In the genomic region with DNA sequence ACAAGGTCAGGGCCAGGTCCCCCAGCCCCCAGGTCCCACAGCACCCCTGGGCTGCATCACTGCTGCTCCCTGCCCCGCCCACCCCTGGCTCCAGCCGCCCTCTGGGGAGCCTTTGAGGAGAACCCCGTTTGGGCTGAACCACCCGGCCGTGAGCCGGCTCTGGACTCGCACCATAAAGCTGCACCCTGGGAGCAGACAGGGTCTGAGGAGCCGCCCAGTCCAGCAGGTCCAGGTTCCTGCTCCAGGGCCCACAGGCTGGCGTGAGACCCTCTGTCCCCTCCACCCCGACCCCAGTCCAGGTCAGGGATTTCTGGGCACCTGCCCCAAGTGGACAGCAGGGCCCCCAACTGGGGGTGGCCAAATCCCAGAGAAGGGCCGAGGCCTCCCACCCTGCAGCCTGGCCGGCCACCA, we compare ENCODE assay signal across 23 cellular contexts. TPM values are rescaled to one million over a fixed set of nuclear protein-coding genes. Genes with fewer than 3 reads are reported as not detected.
"Had no signal": no experiment of that assay in that cellular context is flagged by ENCODE, and none has a peak within 500 bp of the region (broad histone marks: within the 10 kb centered on the region; RNA-seq: fewer than 3 reads in every experiment).

No MANE protein-coding gene starts in this region.

- H3K4me3 ChIP-seq: ascending aorta, body of pancreas, cardiac muscle cell had no signal

- H3K27me3 ChIP-seq: cardiac muscle cell had no signal

- H3K27ac ChIP-seq: ascending aorta, body of pancreas, cardiac muscle cell had no signal

- FAIRE-seq: RCC 7860, TTC549 had no signal

- ATAC-seq: activated naive CD4-positive, alpha-beta T cell treated with anti-CD3 and anti-CD28 coated beads, Interleukin-2, amount 50 U/mL, for 72 hours; activated naive CD8-positive, alpha-beta T cell treated with anti-CD3 and anti-CD28 coated beads, Interleukin-2, amount 50 U/mL, for 24 hours; activated T-cell treated with anti-CD3 and anti-CD28 coated beads, Interleukin-2, amount 50 U/mL, for 4 hours; body of pancreas; T-helper 17 cell had no signal

- H3K4me1 ChIP-seq: ascending aorta had no signal

- H3K4me3 Mint-ChIP-seq: activated CD4-positive, alpha-beta memory T cell treated with anti-CD3 and anti-CD28 coated beads for 36 hours; activated CD4-positive, alpha-beta T cell treated with anti-CD3 and anti-CD28 coated beads, Interleukin-2, amount 10 ng/mL, durations not matched to agents 7 days and 5 days; activated naive CD8-positive, alpha-beta T cell treated with anti-CD3 and anti-CD28 coated beads, Interleukin-2, amount 50 U/mL, for 24 hours; activated T-cell treated with anti-CD3 and anti-CD28 coated beads, Interleukin-2, amount 50 U/mL, for 4 hours; T-helper 17 cell had no signal

- H3K36me3 ChIP-seq: ascending aorta, cardiac muscle cell had no signal

- H3K4me1 Mint-ChIP-seq: activated CD4-positive, alpha-beta T cell treated with anti-CD3 and anti-CD28 coated beads, Interleukin-2, amount 10 ng/mL, durations not matched to agents 7 days and 5 days; activated naive CD8-positive, alpha-beta T cell treated with anti-CD3 and anti-CD28 coated beads, Interleukin-2, amount 50 U/mL, for 24 hours; T-helper 17 cell had no signal

- H3K9me3 ChIP-seq: ascending aorta, body of pancreas had no signal

- H3K27ac Mint-ChIP-seq: activated CD4-positive, alpha-beta memory T cell treated with anti-CD3 and anti-CD28 coated beads for 36 hours; activated CD4-positive, alpha-beta T cell treated with anti-CD3 and anti-CD28 coated beads, Interleukin-2, amount 10 ng/mL, durations not matched to agents 7 days and 5 days; activated naive CD4-positive, alpha-beta T cell treated with anti-CD3 and anti-CD28 coated beads, Interleukin-2, amount 50 U/mL, for 72 hours; activated naive CD8-positive, alpha-beta T cell treated with anti-CD3 and anti-CD28 coated beads, Interleukin-2, amount 50 U/mL, for 24 hours; T-helper 17 cell had no signal

- H3K36me3 Mint-ChIP-seq: activated CD4-positive, alpha-beta memory T cell treated with anti-CD3 and anti-CD28 coated beads for 36 hours; activated naive CD4-positive, alpha-beta T cell treated with anti-CD3 and anti-CD28 coated beads, Interleukin-2, amount 50 U/mL, for 72 hours had no signal

- DNase-seq: activated CD4-positive, alpha-beta memory T cell treated with anti-CD3 and anti-CD28 coated beads for 36 hours; activated CD4-positive, alpha-beta T cell treated with anti-CD3 and anti-CD28 coated beads, Interleukin-2, amount 10 ng/mL, durations not matched to agents 7 days and 5 days; activated CD4-positive, CD25-positive, alpha-beta regulatory T cell; activated CD8-positive, alpha-beta memory T cell treated with anti-CD3 and anti-CD28 coated beads for 24 hours; activated effector memory CD4-positive, alpha-beta T cell treated with anti-CD3 and anti-CD28 coated beads, Interleukin-2, amount 50 U/mL, for 16 hours; activated naive CD4-positive, alpha-beta T cell treated with Interleukin-2 at 50 U/mL for 16 hours; activated naive CD8-positive, alpha-beta T cell treated with anti-CD3 and anti-CD28 coated beads, Interleukin-2, amount 50 U/mL, for 24 hours; activated T-cell treated with anti-CD3 and anti-CD28 coated beads, Interleukin-2, amount 50 U/mL, for 4 hours; amniotic stem cell; body of pancreas; cerebellar nuclear complex; KG1; NCI-H2029 treated with DMSO at 0.1 percent for 48 hours; SIG-M5; T-helper 17 cell; T1000 had no signal

- H3K27me3 Mint-ChIP-seq: activated CD4-positive, alpha-beta T cell treated with anti-CD3 and anti-CD28 coated beads, Interleukin-2, amount 10 ng/mL, durations not matched to agents 7 days and 5 days; activated naive CD8-positive, alpha-beta T cell treated with anti-CD3 and anti-CD28 coated beads, Interleukin-2, amount 50 U/mL, for 24 hours; T-helper 17 cell had no signal

RNA-seq across cellular contexts. Expression of gene CHRNA4, which starts 8.3 kb away (rescaled TPM):
- total RNA-seq: activated CD4-positive, alpha-beta memory T cell treated with anti-CD3 and anti-CD28 coated beads for 36 hours; activated CD4-positive, alpha-beta T cell treated with anti-CD3 and anti-CD28 coated beads, Interleukin-2, amount 10 ng/mL, durations not matched to agents 7 days and 5 days; activated naive CD4-positive, alpha-beta T cell treated with anti-CD3 and anti-CD28 coated beads, Interleukin-2, amount 50 U/mL, for 72 hours; activated T-cell treated with anti-CD3 and anti-CD28 coated beads, Interleukin-2, amount 50 U/mL, for 4 hours; ascending aorta; body of pancreas; LHCN-M2; M059J; T-helper 17 cell had no signal
- polyA plus RNA-seq: cardiac muscle cell had no signal

RNA-seq across cellular contexts. Expression of gene COL20A1, which starts 59.8 kb away (rescaled TPM):
- total RNA-seq: activated CD4-positive, alpha-beta memory T cell treated with anti-CD3 and anti-CD28 coated beads for 36 hours; activated CD4-positive, alpha-beta T cell treated with anti-CD3 and anti-CD28 coated beads, Interleukin-2, amount 10 ng/mL, durations not matched to agents 7 days and 5 days; activated T-cell treated with anti-CD3 and anti-CD28 coated beads, Interleukin-2, amount 50 U/mL, for 4 hours; ascending aorta; body of pancreas; cardiac muscle cell; M059J had no signal
